9 cellular contexts compared by ENCODE assay signal in the genomic region with DNA sequence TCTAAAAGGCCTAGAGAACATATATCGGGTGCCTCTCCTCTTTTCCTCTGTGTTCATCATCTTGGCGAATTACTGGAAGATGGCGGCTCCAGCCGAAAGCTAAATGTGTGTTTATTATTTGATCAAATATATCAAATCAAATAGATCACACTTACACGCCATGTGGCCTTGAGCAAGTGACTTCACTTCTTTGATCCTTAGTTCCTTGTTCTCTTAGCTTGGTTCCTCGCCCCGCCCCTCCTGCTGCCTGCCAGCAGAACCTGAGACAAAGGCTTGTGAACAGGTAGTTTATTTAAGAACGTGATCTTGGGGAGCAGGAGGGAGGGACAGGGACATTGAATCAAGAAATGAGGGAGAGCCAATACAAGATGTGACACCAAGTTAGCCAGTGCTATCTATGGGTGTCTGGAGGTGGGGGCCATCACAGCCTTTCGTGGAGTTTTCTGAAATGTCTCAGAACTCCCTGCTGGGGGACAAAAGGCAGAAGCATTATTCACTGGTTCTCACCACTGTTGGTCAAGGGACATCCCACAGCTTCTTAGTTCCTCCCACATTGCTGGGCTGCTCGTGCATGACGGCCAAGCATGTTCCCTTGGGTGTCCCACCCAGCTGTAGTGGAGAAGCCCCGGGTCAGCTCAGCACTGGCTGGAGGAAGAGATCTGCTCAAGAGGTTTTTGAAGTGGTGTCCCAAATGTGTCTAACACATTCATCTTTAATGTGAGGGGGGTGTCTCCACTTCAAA. TPM values are rescaled to one million over a fixed set of nuclear protein-coding genes. Genes with fewer than 3 reads are reported as not detected.
A peak's percentile ranks its signal among the peaks of the same experiment; 100 is the strongest.
DNase-seq lines count a peak whose midpoint lies in the region; ATAC-seq and TF ChIP-seq lines count a peak whose summit lies in the region.
"Had no signal": no experiment of that assay in that cellular context is flagged by ENCODE, and none has a peak within 500 bp of the region (broad histone marks: within the 10 kb centered on the region; RNA-seq: fewer than 3 reads in every experiment).

No MANE protein-coding gene starts in this region.

- 36 to 54% (median 44%) methylated on average over 11 to 12 of the region's 12 CpGs for WGBS in stomach, 5 donors

- intact Hi-C loops in stomach (cut with DNase I; ENCODE audit: low total_unique reads) = no loop called here
- intact Hi-C loops in activated CD4-positive, alpha-beta memory T cell treated with anti-CD3 and anti-CD28 coated beads for 36 hours (cut with micrococcal nuclease) = no loop called here

- no peak for TF ChIP-seq EP300 in stomach (IDR thresholded peaks at IDR 0.05)

- no peaks in the 10 kb centered on the region for H3K9me3 ChIP-seq in stomach

- peak; percentile 74 for DNase-seq in glomerular visceral epithelial cell (ENCODE audit: extremely low spot score)
- DNase-seq in stomach = peak; percentile 91
- no peak for DNase-seq in WTC11 (ENCODE audit: low spot score)
- no peak for DNase-seq in activated CD4-positive, alpha-beta memory T cell treated with anti-CD3 and anti-CD28 coated beads for 36 hours
- no peak for DNase-seq in activated naive CD4-positive, alpha-beta T cell treated with anti-CD3 and anti-CD28 coated beads, Interleukin-2, amount 50 U/mL, for 72 hours (ENCODE audit: low spot score in 2 of 2)
- DNase-seq: PC-3 had no signal

- no peaks in the 10 kb centered on the region for H3K9me3 Mint-ChIP-seq in WTC11
- H3K9me3 Mint-ChIP-seq in activated CD4-positive, alpha-beta memory T cell treated with anti-CD3 and anti-CD28 coated beads for 36 hours = no peaks in the 10 kb centered on the region
- H3K9me3 Mint-ChIP-seq in activated naive CD4-positive, alpha-beta T cell treated with anti-CD3 and anti-CD28 coated beads, Interleukin-2, amount 50 U/mL, for 72 hours = peaks cover 0 to 5% of the 10 kb centered on the region in 2 donors

- ATAC-seq in GM19397 (IDR thresholded peaks at IDR 0.05; ENCODE audit: unreplicated experiment) (peak; percentile 60), HG03432 (IDR thresholded peaks at IDR 0.05; ENCODE audit: unreplicated experiment) (peak; percentile 60), WTC11 (no peak), HG03159 (IDR thresholded peaks at IDR 0.05; ENCODE audit: unreplicated experiment) (no peak)
- ATAC-seq in activated naive CD4-positive, alpha-beta T cell treated with anti-CD3 and anti-CD28 coated beads, Interleukin-2, amount 50 U/mL, for 72 hours = no peak
- ATAC-seq: PC-3 had no signal

- H3K36me3 Mint-ChIP-seq in WTC11 = no peaks in the 10 kb centered on the region
- no peaks in the 10 kb centered on the region for H3K36me3 Mint-ChIP-seq in activated CD4-positive, alpha-beta memory T cell treated with anti-CD3 and anti-CD28 coated beads for 36 hours
- no peaks in the 10 kb centered on the region for H3K36me3 Mint-ChIP-seq in activated naive CD4-positive, alpha-beta T cell treated with anti-CD3 and anti-CD28 coated beads, Interleukin-2, amount 50 U/mL, for 72 hours

- no peak overlapping the region for H3K4me3 ChIP-seq in stomach

- CTCF ChIA-PET in WTC11 (lab: Charles Lee) = interaction anchor here (1.0 kb wide), 1 partner anchor 32 kb away, joined by 3 read pairs; no protein-coding TSS in a partner anchor
- CTCF ChIA-PET in activated CD4-positive, alpha-beta memory T cell treated with anti-CD3 and anti-CD28 coated beads for 36 hours (lab: Charles Lee) = no interaction called here

- H3K27ac Mint-ChIP-seq in WTC11 = no peak overlapping the region
- H3K27ac Mint-ChIP-seq in activated CD4-positive, alpha-beta memory T cell treated with anti-CD3 and anti-CD28 coated beads for 36 hours = no peak overlapping the region
- peak overlapping the region in 1 of 2 donors; percentile 51 for H3K27ac Mint-ChIP-seq in activated naive CD4-positive, alpha-beta T cell treated with anti-CD3 and anti-CD28 coated beads, Interleukin-2, amount 50 U/mL, for 72 hours

- no peak for TF ChIP-seq POLR2A in stomach (IDR thresholded peaks at IDR 0.05)

- no peaks in the 10 kb centered on the region; the same call in none of the 2 replicates for H3K27me3 Mint-ChIP-seq in WTC11 (ENCODE audit: low read depth)
- no peaks in the 10 kb centered on the region for H3K27me3 Mint-ChIP-seq in activated CD4-positive, alpha-beta memory T cell treated with anti-CD3 and anti-CD28 coated beads for 36 hours

- POLR2A ChIA-PET in WTC11 (lab: Charles Lee) = no interaction called here
- POLR2A ChIA-PET in activated CD4-positive, alpha-beta memory T cell treated with anti-CD3 and anti-CD28 coated beads for 36 hours (lab: Charles Lee) = no interaction called here

- H3K4me1 Mint-ChIP-seq in WTC11 = peaks cover 42% of the 10 kb centered on the region
- peaks cover 3% of the 10 kb centered on the region for H3K4me1 Mint-ChIP-seq in activated CD4-positive, alpha-beta memory T cell treated with anti-CD3 and anti-CD28 coated beads for 36 hours (ENCODE audit: low read depth)

- H3K27me3 ChIP-seq in stomach = no peaks in the 10 kb centered on the region

- peak overlapping the region; percentile 8 to 75 (median 43) for H3K27ac ChIP-seq in stomach

- no peaks in the 10 kb centered on the region for H3K36me3 ChIP-seq in stomach

- TF ChIP-seq CTCF in stomach (IDR thresholded peaks at IDR 0.05) (no peak), WTC11 (IDR thresholded peaks at IDR 0.05) (no peak)

- no peak overlapping the region for H3K4me3 Mint-ChIP-seq in WTC11
- no peak overlapping the region for H3K4me3 Mint-ChIP-seq in activated CD4-positive, alpha-beta memory T cell treated with anti-CD3 and anti-CD28 coated beads for 36 hours

- peaks cover 13 to 50% (median 29%) of the 10 kb centered on the region in 4 donors for H3K4me1 ChIP-seq in stomach

TF ChIP-seq in WTC11, 78 proteins besides CTCF, POLR2A, EP300 and RAD21 (continues in another document):
- TF ChIP-seq NR1H2 (CRISPR knock-in tag; IDR thresholded peaks at IDR 0.05) (no peak), TCF7 (CRISPR knock-in tag; IDR thresholded peaks at IDR 0.05; ENCODE audit: low read depth) (no peak), E2F5 (CRISPR knock-in tag; IDR thresholded peaks at IDR 0.05) (no peak)
- TF ChIP-seq, protein P1, sequence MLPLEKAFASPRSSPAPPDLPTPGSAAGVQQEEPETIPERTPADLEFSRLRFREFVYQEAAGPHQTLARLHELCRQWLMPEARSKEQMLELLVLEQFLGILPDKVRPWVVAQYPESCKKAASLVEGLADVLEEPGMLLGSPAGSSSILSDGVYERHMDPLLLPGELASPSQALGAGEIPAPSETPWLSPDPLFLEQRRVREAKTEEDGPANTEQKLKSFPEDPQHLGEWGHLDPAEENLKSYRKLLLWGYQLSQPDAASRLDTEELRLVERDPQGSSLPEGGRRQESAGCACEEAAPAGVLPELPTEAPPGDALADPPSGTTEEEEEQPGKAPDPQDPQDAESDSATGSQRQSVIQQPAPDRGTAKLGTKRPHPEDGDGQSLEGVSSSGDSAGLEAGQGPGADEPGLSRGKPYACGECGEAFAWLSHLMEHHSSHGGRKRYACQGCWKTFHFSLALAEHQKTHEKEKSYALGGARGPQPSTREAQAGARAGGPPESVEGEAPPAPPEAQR (CRISPR knock-in tag; IDR thresholded peaks at IDR 0.05) = no peak
- TF ChIP-seq, protein P2, sequence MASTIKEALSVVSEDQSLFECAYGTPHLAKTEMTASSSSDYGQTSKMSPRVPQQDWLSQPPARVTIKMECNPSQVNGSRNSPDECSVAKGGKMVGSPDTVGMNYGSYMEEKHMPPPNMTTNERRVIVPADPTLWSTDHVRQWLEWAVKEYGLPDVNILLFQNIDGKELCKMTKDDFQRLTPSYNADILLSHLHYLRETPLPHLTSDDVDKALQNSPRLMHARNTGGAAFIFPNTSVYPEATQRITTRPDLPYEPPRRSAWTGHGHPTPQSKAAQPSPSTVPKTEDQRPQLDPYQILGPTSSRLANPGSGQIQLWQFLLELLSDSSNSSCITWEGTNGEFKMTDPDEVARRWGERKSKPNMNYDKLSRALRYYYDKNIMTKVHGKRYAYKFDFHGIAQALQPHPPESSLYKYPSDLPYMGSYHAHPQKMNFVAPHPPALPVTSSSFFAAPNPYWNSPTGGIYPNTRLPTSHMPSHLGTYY (CRISPR knock-in tag; IDR thresholded peaks at IDR 0.05) = no peak
- TF ChIP-seq, protein P3, sequence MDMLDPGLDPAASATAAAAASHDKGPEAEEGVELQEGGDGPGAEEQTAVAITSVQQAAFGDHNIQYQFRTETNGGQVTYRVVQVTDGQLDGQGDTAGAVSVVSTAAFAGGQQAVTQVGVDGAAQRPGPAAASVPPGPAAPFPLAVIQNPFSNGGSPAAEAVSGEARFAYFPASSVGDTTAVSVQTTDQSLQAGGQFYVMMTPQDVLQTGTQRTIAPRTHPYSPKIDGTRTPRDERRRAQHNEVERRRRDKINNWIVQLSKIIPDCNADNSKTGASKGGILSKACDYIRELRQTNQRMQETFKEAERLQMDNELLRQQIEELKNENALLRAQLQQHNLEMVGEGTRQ (CRISPR knock-in tag; IDR thresholded peaks at IDR 0.05) = no peak

RNA-seq across cellular contexts. Expression of gene RNF24, which starts 44.9 kb away (rescaled TPM):
- total RNA-seq in stomach (10 to 100 TPM in 2 of 5 donors, 1 to 10 TPM in 3; 1.3 to 12.2 (median 7.2) TPM), WTC11 (2021) (11.0 to 12.5 TPM (median 11.7 TPM) in 3 replicates)
- 1 to 10 TPM; 2.2 to 3.7 (median 2.3) TPM for polyA plus RNA-seq in stomach
- total RNA-seq in activated CD4-positive, alpha-beta memory T cell treated with anti-CD3 and anti-CD28 coated beads for 36 hours = 10 to 100 TPM in 1 of 2 experiments, 1 to 10 TPM in 1; 9.9 to 11.6 TPM
- 10 to 100 TPM in 1 of 2 donors, 1 to 10 TPM in 1; 6.1 to 21.6 TPM for total RNA-seq in activated naive CD4-positive, alpha-beta T cell treated with anti-CD3 and anti-CD28 coated beads, Interleukin-2, amount 50 U/mL, for 72 hours

Comparison
In these comparisons a context has a peak if more than half of its experiments do, and no peak if none do; other contexts are left out.
1. ATAC-seq: peak in GM19397 (single experiment) and HG03432 (single experiment); none in WTC11 (single experiment), activated naive CD4-positive, alpha-beta T cell treated with anti-CD3 and anti-CD28 coated beads, Interleukin-2, amount 50 U/mL, for 72 hours (0 of 2) and HG03159 (single experiment).
2. DNase-seq: peak in glomerular visceral epithelial cell (single experiment) and stomach (single experiment); none in WTC11 (single experiment), activated CD4-positive, alpha-beta memory T cell treated with anti-CD3 and anti-CD28 coated beads for 36 hours (single experiment) and activated naive CD4-positive, alpha-beta T cell treated with anti-CD3 and anti-CD28 coated beads, Interleukin-2, amount 50 U/mL, for 72 hours (0 of 2).